In the genomic region with DNA sequence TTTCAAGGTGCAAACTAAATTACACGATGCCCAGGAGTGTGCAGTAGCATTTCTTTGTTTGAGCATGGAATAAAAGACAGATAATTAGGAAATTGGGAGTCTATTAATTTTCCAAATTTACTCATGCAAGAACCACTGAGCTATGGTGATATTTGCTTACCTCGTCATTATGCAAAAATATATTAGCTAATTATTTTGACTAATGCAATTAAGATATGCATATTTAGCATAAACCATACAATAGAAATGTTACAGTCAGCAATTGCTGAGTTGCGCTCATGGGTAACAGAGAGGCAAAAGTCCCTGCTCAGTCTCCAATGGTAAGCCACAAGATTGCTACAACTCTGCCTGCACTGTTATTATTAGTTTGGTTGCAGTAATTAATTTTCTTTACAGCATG, we compare ENCODE assay signal across 18 cellular contexts.
DNase-seq lines count a peak whose midpoint lies in the region; ATAC-seq, FAIRE-seq and TF ChIP-seq lines count a peak whose summit lies in the region.
"Had no signal": no experiment of that assay in that cellular context is flagged by ENCODE, and none has a peak within 500 bp of the region (broad histone marks: within the 10 kb centered on the region; RNA-seq: fewer than 3 reads in every experiment).

No MANE protein-coding gene starts in this region.

- no peaks in the 10 kb centered on the region for H3K4me1 ChIP-seq in HepG2 (ENCODE audit: insufficient read depth, low read length)
- H3K4me1 ChIP-seq in right lobe of liver, result no peaks in the 10 kb centered on the region
- H3K4me1 ChIP-seq in KMS-11 (ENCODE audit: low read depth, poor library complexity, severe bottlenecking), result peaks cover 35% of the 10 kb centered on the region
- no peaks in the 10 kb centered on the region for H3K4me1 ChIP-seq in trophoblast cell (ENCODE audit: control insufficient read depth in 1 of 2, insufficient read depth in 2 of 2, low read length in 2 of 2)
- H3K4me1 ChIP-seq: Caco-2 had no signal

- no peaks in the 10 kb centered on the region for H3K27me3 Mint-ChIP-seq in activated naive CD4-positive, alpha-beta T cell treated with anti-CD3 and anti-CD28 coated beads, Interleukin-2, amount 10 ng/mL, durations not matched to agents 7 days and 5 days
- H3K27me3 Mint-ChIP-seq: B cell; CD4-positive, alpha-beta T cell had no signal

- H3K9ac ChIP-seq in HepG2 (ENCODE audit: insufficient read depth, low read depth, low read length) (no peak overlapping the region), KMS-11 (no peak overlapping the region), trophoblast cell (ENCODE audit: low read length) (no peak overlapping the region)
- H3K9ac ChIP-seq: BLaER1 treated with 17β-estradiol and CSF1 and Interleukin-3, amounts not matched to agents 10 nM and 100 nM had no signal

- no peak overlapping the region for H4K8ac ChIP-seq in trophoblast cell (ENCODE audit: low read depth, low read length)

- no peaks in the 10 kb centered on the region for H3K79me2 ChIP-seq in HepG2 (ENCODE audit: insufficient read depth, low read length)
- no peaks in the 10 kb centered on the region for H3K79me2 ChIP-seq in KMS-11 (ENCODE audit: insufficient read depth, low read depth)
- no peaks in the 10 kb centered on the region for H3K79me2 ChIP-seq in trophoblast cell (ENCODE audit: control insufficient read depth, insufficient read depth, low read length, poor library complexity)

- FAIRE-seq in HepG2 (lab: Jason Lieb, UNC), result no peak
- FAIRE-seq: G401.6, GM19239 had no signal

- H3K9me3 Mint-ChIP-seq in activated naive CD4-positive, alpha-beta T cell treated with anti-CD3 and anti-CD28 coated beads, Interleukin-2, amount 10 ng/mL, durations not matched to agents 7 days and 5 days, result peaks cover 4% of the 10 kb centered on the region
- H3K9me3 Mint-ChIP-seq: CD4-positive, alpha-beta T cell; CD8-positive, alpha-beta T cell had no signal

- TF ChIP-seq CTCF in HepG2 (CRISPR knock-in tag; IDR thresholded peaks at IDR 0.05) (no peak), right lobe of liver (IDR thresholded peaks at IDR 0.05) (no peak), KMS-11 (conservative IDR thresholded peaks at IDR 0.05; ENCODE audit: low read depth, low read length) (no peak)

- H3K4me3 ChIP-seq in HepG2 (replicated peaks in 1 of 3; ENCODE audit: insufficient read depth in 1 of 3, low read depth in 2 of 3, low read length in 3 of 3), result no peak overlapping the region
- no peak overlapping the region for H3K4me3 ChIP-seq in right lobe of liver
- H3K4me3 ChIP-seq in KMS-11 (IDR thresholded peaks at IDR 0.05; ENCODE audit: insufficient read depth, low read depth, low read length), result no peak overlapping the region
- H3K4me3 ChIP-seq in trophoblast cell (ENCODE audit: low read depth, low read length), result no peak overlapping the region
- H3K4me3 ChIP-seq: BLaER1 treated with 17β-estradiol and CSF1 and Interleukin-3, amounts not matched to agents 10 nM and 100 nM had no signal

- H3K4me1 Mint-ChIP-seq in activated naive CD4-positive, alpha-beta T cell treated with anti-CD3 and anti-CD28 coated beads, Interleukin-2, amount 10 ng/mL, durations not matched to agents 7 days and 5 days, result peaks cover 4% of the 10 kb centered on the region

- no peak overlapping the region for H2BK5ac ChIP-seq in trophoblast cell (ENCODE audit: low read depth, low read length, poor library complexity)

- no peaks in the 10 kb centered on the region for H3K79me1 ChIP-seq in trophoblast cell (ENCODE audit: low read length)

- H2AK5ac ChIP-seq in trophoblast cell (ENCODE audit: low read length), result no peak overlapping the region

- no peak overlapping the region for H3K4me3 Mint-ChIP-seq in activated naive CD4-positive, alpha-beta T cell treated with anti-CD3 and anti-CD28 coated beads, Interleukin-2, amount 10 ng/mL, durations not matched to agents 7 days and 5 days
- H3K4me3 Mint-ChIP-seq: B cell; CD4-positive, alpha-beta T cell; CD8-positive, alpha-beta T cell had no signal

- in situ Hi-C loops in HepG2 (cut with HindIII; ENCODE audit: extremely low pct_ligation_motif_present, low pct_unique_long_range_greater_than_20kb), result no loop called here

- no TSS peak for BruUV-seq in HepG2 (replicated peaks; lab: Mats Ljungman, UMichigan)

- ATAC-seq in HepG2 (no peak), right lobe of liver (no peak)
- ATAC-seq: CD8-positive, alpha-beta T cell had no signal

- no peak overlapping the region for H3K18ac ChIP-seq in trophoblast cell (ENCODE audit: low read length)

- TF ChIP-seq EP300 in HepG2 (IDR thresholded peaks at IDR 0.05; ENCODE audit: low read depth in 2 of 2, low read length in 2 of 2) (no peak), HepG2 (CRISPR knock-in tag; IDR thresholded peaks at IDR 0.05; ENCODE audit: borderline replicate concordance) (no peak)

- POLR2A ChIA-PET in HepG2 (lab: Yijun Ruan, JAX), result no interaction called here

- intact Hi-C loops in HepG2 (cut with micrococcal nuclease; ENCODE audit: unreplicated experiment), result no loop called here
- intact Hi-C loops in right lobe of liver (cut with DNase I), result no loop called here

- no peak overlapping the region for H3K27ac Mint-ChIP-seq in activated naive CD4-positive, alpha-beta T cell treated with anti-CD3 and anti-CD28 coated beads, Interleukin-2, amount 10 ng/mL, durations not matched to agents 7 days and 5 days
- H3K27ac Mint-ChIP-seq: B cell; CD4-positive, alpha-beta T cell; CD8-positive, alpha-beta T cell had no signal

- no peak for TF ChIP-seq RAD21 in HepG2 (CRISPR knock-in tag; IDR thresholded peaks at IDR 0.05)

- no peak overlapping the region for H2BK12ac ChIP-seq in trophoblast cell (ENCODE audit: low read length)

- no peak overlapping the region for H4K91ac ChIP-seq in trophoblast cell (ENCODE audit: low read depth, low read length)

- no peak for DNase-seq in HepG2 (ENCODE audit: low spot score)
- DNase-seq in right lobe of liver, result no peak
- no peak for DNase-seq in activated naive CD4-positive, alpha-beta T cell treated with anti-CD3 and anti-CD28 coated beads, Interleukin-2, amount 10 ng/mL, durations not matched to agents 7 days and 5 days
- DNase-seq in trophoblast cell, result no peak
- DNase-seq: AML-193; Caco-2; Calu3; CD4-positive, alpha-beta T cell; CD8-positive, alpha-beta T cell; DMS79 treated with DMSO at 0.1 percent for 48 hours; GF-D8 had no signal

- TF ChIP-seq POLR2A in HepG2 (IDR thresholded peaks at IDR 0.05; ENCODE audit: insufficient read depth in 1 of 2, low read depth in 2 of 2, low read length in 2 of 2), result no peak
- TF ChIP-seq POLR2A in right lobe of liver (IDR thresholded peaks at IDR 0.05), result no peak

- H3K27me3 ChIP-seq in HepG2 (ENCODE audit: control insufficient read depth in 1 of 2, insufficient read depth in 2 of 2, low read length in 2 of 2) (no peaks in the 10 kb centered on the region), right lobe of liver (no peaks in the 10 kb centered on the region), KMS-11 (ENCODE audit: insufficient read depth, low read depth) (no peaks in the 10 kb centered on the region), trophoblast cell (ENCODE audit: insufficient read depth, low read length) (no peaks in the 10 kb centered on the region)
- H3K27me3 ChIP-seq: BLaER1 treated with 17β-estradiol and CSF1 and Interleukin-3, amounts not matched to agents 10 nM and 100 nM had no signal

- H3K9me3 ChIP-seq in HepG2 (ENCODE audit: low read length), result no peaks in the 10 kb centered on the region
- H3K9me3 ChIP-seq in right lobe of liver, result no peaks in the 10 kb centered on the region
- no peaks in the 10 kb centered on the region for H3K9me3 ChIP-seq in trophoblast cell (ENCODE audit: insufficient read depth, low read depth, low read length)
- H3K9me3 ChIP-seq: Caco-2 had no signal

- H3K36me3 Mint-ChIP-seq in activated naive CD4-positive, alpha-beta T cell treated with anti-CD3 and anti-CD28 coated beads, Interleukin-2, amount 10 ng/mL, durations not matched to agents 7 days and 5 days, result no peaks in the 10 kb centered on the region
- H3K36me3 Mint-ChIP-seq: CD8-positive, alpha-beta T cell had no signal

- no peak overlapping the region for H3K4ac ChIP-seq in trophoblast cell (ENCODE audit: low read depth, low read length)

- H2AFZ ChIP-seq in HepG2 (ENCODE audit: low read length), result no peak overlapping the region
- no peak overlapping the region for H2AFZ ChIP-seq in KMS-11 (ENCODE audit: low read depth)
- no peak overlapping the region for H2AFZ ChIP-seq in trophoblast cell (ENCODE audit: insufficient read depth, low read length, poor library complexity)

- no peak overlapping the region for H3K23ac ChIP-seq in trophoblast cell (ENCODE audit: low read length)

- no peak overlapping the region for H3K27ac ChIP-seq in HepG2 (ENCODE audit: extremely low read length, insufficient read depth, low read length)
- no peak overlapping the region for H3K27ac ChIP-seq in right lobe of liver
- H3K27ac ChIP-seq in KMS-11, result no peak overlapping the region
- H3K27ac ChIP-seq in trophoblast cell (ENCODE audit: low read depth, low read length), result no peak overlapping the region
- H3K27ac ChIP-seq: 22Rv1; BLaER1 treated with 17β-estradiol and CSF1 and Interleukin-3, amounts not matched to agents 10 nM and 100 nM; C4-2B had no signal

- H3K4me2 ChIP-seq in HepG2 (ENCODE audit: low read depth, low read length), result no peak overlapping the region
- peak overlapping the region; percentile 38; the same call in 1 of the 2 replicates for H3K4me2 ChIP-seq in KMS-11
- no peak overlapping the region for H3K4me2 ChIP-seq in trophoblast cell (ENCODE audit: low read length)

- H4K12ac ChIP-seq in trophoblast cell (ENCODE audit: low read depth, low read length), result no peak overlapping the region

- no peak overlapping the region for H2BK120ac ChIP-seq in trophoblast cell (ENCODE audit: insufficient read depth, low read length, poor library complexity)

- CTCF ChIA-PET in HepG2 (lab: Yijun Ruan, JAX; ENCODE audit: low intra/inter-chr PET ratio, low total read pairs), result no interaction called here
- CTCF ChIA-PET in activated naive CD4-positive, alpha-beta T cell treated with anti-CD3 and anti-CD28 coated beads, Interleukin-2, amount 10 ng/mL, durations not matched to agents 7 days and 5 days (lab: Charles Lee), result no interaction called here

- H3K36me3 ChIP-seq in HepG2 (replicated peaks in 1 of 2; ENCODE audit: control insufficient read depth in 1 of 2, insufficient read depth in 2 of 2, low read length in 2 of 2) (no peaks in the 10 kb centered on the region), right lobe of liver (no peaks in the 10 kb centered on the region), KMS-11 (ENCODE audit: insufficient read depth) (no peaks in the 10 kb centered on the region), trophoblast cell (ENCODE audit: control insufficient read depth in 1 of 2, insufficient read depth in 2 of 2, low read length in 2 of 2) (no peaks in the 10 kb centered on the region)
- H3K36me3 ChIP-seq: BLaER1 treated with 17β-estradiol and CSF1 and Interleukin-3, amounts not matched to agents 10 nM and 100 nM had no signal

- no peak overlapping the region for H3K14ac ChIP-seq in trophoblast cell (ENCODE audit: low read length)

- WGBS in HepG2 (ENCODE audit: low lambda C conversion rate), result 12% methylated on average over 3 of the region's 3 CpGs
- WGBS in right lobe of liver (ENCODE audit: insufficient coverage, low coverage, low lambda C conversion rate, missing lambda C conversion rate), result 76% methylated on average over 3 of the region's 3 CpGs
- no CpG with 5 or more reads among the region's 3 CpGs for WGBS in trophoblast cell (ENCODE audit: extremely low coverage, insufficient coverage, insufficient read length)

- no peaks in the 10 kb centered on the region for H4K20me1 ChIP-seq in HepG2 (ENCODE audit: insufficient read depth, low read length)
- no peaks in the 10 kb centered on the region for H4K20me1 ChIP-seq in KMS-11 (ENCODE audit: insufficient read depth)
- H4K20me1 ChIP-seq: BLaER1 treated with 17β-estradiol and CSF1 and Interleukin-3, amounts not matched to agents 10 nM and 100 nM had no signal
